8 cellular contexts compared by ENCODE assay signal in the genomic region with DNA sequence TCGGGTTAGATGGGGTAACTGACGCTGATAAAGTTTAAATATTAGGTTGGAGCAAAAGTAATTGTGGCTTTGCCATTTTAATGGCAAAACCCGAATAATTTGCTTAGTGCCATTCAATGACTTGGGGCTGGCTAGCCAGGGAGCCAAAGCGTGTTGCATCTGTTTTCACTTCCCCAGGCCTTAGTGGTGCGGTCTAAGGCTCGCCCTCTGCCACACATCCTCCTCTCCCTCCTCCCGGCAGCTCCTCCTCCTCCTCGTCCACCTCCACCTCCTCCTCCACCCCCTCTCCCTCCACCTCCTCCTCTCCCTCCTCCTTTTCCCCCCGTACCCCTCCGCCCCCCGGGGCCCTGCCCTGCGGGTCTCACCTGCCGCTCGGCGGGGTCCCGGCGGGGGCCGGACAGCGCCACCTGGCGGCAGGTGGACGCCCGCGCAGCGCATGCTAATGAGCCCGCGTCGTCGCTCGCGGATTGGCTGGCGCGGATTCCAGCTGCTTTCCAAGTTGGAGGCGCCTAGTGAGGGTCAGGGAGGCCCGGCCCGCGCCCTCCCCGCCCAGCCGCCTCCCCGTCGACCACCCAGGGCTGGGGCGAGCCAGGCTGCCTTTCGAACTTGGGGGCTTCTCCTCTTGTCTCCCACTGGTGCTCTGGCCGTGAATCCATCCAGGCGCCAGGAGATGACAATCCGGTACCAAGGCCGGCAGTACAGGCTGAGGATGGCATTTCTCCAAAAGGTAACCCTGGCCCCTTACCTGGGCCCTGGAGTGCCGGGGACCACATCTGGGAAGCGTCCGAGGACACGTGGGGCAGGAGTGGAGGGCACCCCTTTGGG. TPM values are rescaled to one million over a fixed set of nuclear protein-coding genes. Genes with fewer than 3 reads are reported as not detected.
DNase-seq lines count a peak whose midpoint lies in the region; ATAC-seq lines count a peak whose summit lies in the region.

No MANE protein-coding gene starts in this region.

- no peaks in the 10 kb centered on the region for H3K36me3 ChIP-seq in CD8-positive, alpha-beta memory T cell (ENCODE audit: insufficient read depth, low read length)

- no peaks in the 10 kb centered on the region for H3K9me3 Mint-ChIP-seq in CD8-positive, alpha-beta memory T cell

- peak overlapping the region; percentile 95 for H3K4me3 ChIP-seq in CD8-positive, alpha-beta memory T cell (ENCODE audit: low read length)
- H3K4me3 ChIP-seq in mononuclear cell (ENCODE audit: low read length): peak overlapping the region; percentile 42

- H3K36me3 Mint-ChIP-seq in CD8-positive, alpha-beta memory T cell: no peaks in the 10 kb centered on the region

- DNase-seq in CD8-positive, alpha-beta memory T cell: peak; percentile 79 to 88 (median 82)
- DNase-seq in HS-5 (ENCODE audit: low read depth) (peak; percentile 48), NOMO-1 treated with dmso at 0.1 percent for 144 hours (lab: John Stamatoyannopoulos, UW; ENCODE audit: unreplicated experiment) (peak; percentile 86), epidermal melanocyte (ENCODE audit: insufficient read length, low spot score) (peak; percentile 68)
- DNase-seq in activated CD8-positive, alpha-beta memory T cell treated with anti-CD3 and anti-CD28 coated beads, Interleukin-2, amount 50 U/mL, for 1 hour (ENCODE audit: extremely low read depth): peak; percentile 40
- peak; percentile 57 to 67 for DNase-seq in stimulated activated CD8-positive, alpha-beta memory T cell treated with anti-CD3 and anti-CD28 coated beads, Interleukin-4, amount 100 ng/mL, for 1 hour (ENCODE audit: low read depth in 2 of 2, low spot score in 1 of 2)

- H3K9me3 ChIP-seq in CD8-positive, alpha-beta memory T cell (ENCODE audit: low read length): no peaks in the 10 kb centered on the region
- no peaks in the 10 kb centered on the region for H3K9me3 ChIP-seq in mononuclear cell (ENCODE audit: low read depth, low read length)

- peak; percentile 55 for ATAC-seq in GM19468 (IDR thresholded peaks at IDR 0.05; ENCODE audit: extremely low read depth, unreplicated experiment)

- peak overlapping the region; percentile 75 to 96 (median 90) for H3K27ac Mint-ChIP-seq in CD8-positive, alpha-beta memory T cell

- POLR2A ChIA-PET in CD8-positive, alpha-beta memory T cell (lab: Charles Lee): interaction anchor here (0.6 to 2.4 kb wide), 6 partner anchors 16 to 125 kb away, joined by 3 to 11 read pairs (median 4); partner anchors contain the start of gene GNA13

- CTCF ChIA-PET in CD8-positive, alpha-beta memory T cell (lab: Charles Lee): interaction anchor here (0.6 to 4.2 kb wide), 36 partner anchors 9 to 323 kb away, joined by 3 to 23 read pairs (median 5); partner anchors contain the start of genes GNA13, LRRC37A3 and RGS9

- peaks cover 11% of the 10 kb centered on the region for H3K4me1 ChIP-seq in CD8-positive, alpha-beta memory T cell (ENCODE audit: insufficient read depth, low read length)
- H3K4me1 ChIP-seq in mononuclear cell (ENCODE audit: insufficient read depth, low read length): peaks cover 11% of the 10 kb centered on the region

- peak overlapping the region; percentile 70 for H3K27ac ChIP-seq in CD8-positive, alpha-beta memory T cell (ENCODE audit: low read depth, low read length)

- peak overlapping the region; percentile 87 to 92 (median 90) for H3K4me3 Mint-ChIP-seq in CD8-positive, alpha-beta memory T cell

- H3K4me1 Mint-ChIP-seq in CD8-positive, alpha-beta memory T cell: peaks cover 16 to 30% (median 21%) of the 10 kb centered on the region in 3 donors

- peaks cover 0 to under 1% of the 10 kb centered on the region in 2 donors for H3K27me3 Mint-ChIP-seq in CD8-positive, alpha-beta memory T cell

- no peaks in the 10 kb centered on the region for H3K27me3 ChIP-seq in CD8-positive, alpha-beta memory T cell (ENCODE audit: insufficient read depth, low read length, poor library complexity, severe bottlenecking)
- no peaks in the 10 kb centered on the region for H3K27me3 ChIP-seq in mononuclear cell (ENCODE audit: insufficient read depth, low read length)

RNA-seq across cellular contexts. Expression of gene RGS9, which starts 36.6 kb away (rescaled TPM):
- total RNA-seq in CD8-positive, alpha-beta memory T cell: 1 to 10 TPM; 1.4 to 2.6 TPM
- polyA plus RNA-seq in CD8-positive, alpha-beta memory T cell: 8.9 TPM
- total RNA-seq in mononuclear cell: 3.5 TPM

RNA-seq across cellular contexts. Expression of gene GNA13, which starts 44.0 kb away (rescaled TPM):
- total RNA-seq in CD8-positive, alpha-beta memory T cell: 10 to 100 TPM; 59.0 to 60.1 TPM
- polyA plus RNA-seq in CD8-positive, alpha-beta memory T cell: 48.2 TPM
- total RNA-seq in mononuclear cell: 245 TPM

Comparison
In these comparisons a context has a peak if more than half of its experiments do, and no peak if none do; other contexts are left out.
1. Peak in every context shown above with its lines: DNase-seq, ATAC-seq, H3K4me3 ChIP-seq and H3K27ac ChIP-seq.